In the genomic region with DNA sequence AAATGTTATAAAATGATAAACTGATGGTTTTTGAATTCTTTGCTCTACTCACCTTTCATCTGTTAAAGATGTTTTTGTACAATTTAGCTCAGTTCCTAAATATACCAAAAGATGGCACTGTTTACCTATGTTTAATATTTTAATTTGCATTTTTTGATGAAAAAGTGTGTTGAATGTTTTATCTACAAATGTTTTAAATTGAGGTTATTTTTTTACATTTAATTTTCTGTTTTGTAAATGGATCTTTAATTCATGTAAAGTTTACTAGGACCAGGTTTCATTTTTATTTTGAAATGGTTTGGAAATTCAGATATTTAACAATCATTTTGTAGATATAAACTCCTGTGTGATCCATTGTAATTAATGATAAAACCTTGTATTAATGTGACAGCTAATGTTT, we compare ENCODE assay signal across 8 cellular contexts. TPM values are rescaled to one million over a fixed set of nuclear protein-coding genes. Genes with fewer than 3 reads are reported as not detected.
DNase-seq lines count a peak whose midpoint lies in the region; ATAC-seq and TF ChIP-seq lines count a peak whose summit lies in the region.

No MANE protein-coding gene starts in this region.

- peaks cover 3% of the 10 kb centered on the region for H3K4me1 ChIP-seq in suprapubic skin

- H3K27me3 ChIP-seq in suprapubic skin, result no peaks in the 10 kb centered on the region

- no peak for ATAC-seq in sciatic nerve
- no peak for ATAC-seq in GM19397 (IDR thresholded peaks at IDR 0.05; ENCODE audit: unreplicated experiment)

- H3K36me3 ChIP-seq in suprapubic skin, result no peaks in the 10 kb centered on the region

- intact Hi-C loops in sciatic nerve (cut with DNase I), result no loop called here

- in situ Hi-C loops in GM13977 (cut with MboI; ENCODE audit: low pct_unique_long_range_greater_than_20kb, low sequenced_read_pairs, unreplicated experiment), result loop anchor here (10.0 kb wide), 1 partner anchor 1021 kb away; no protein-coding TSS in a partner anchor

- no peak for TF ChIP-seq POLR2A in suprapubic skin (IDR thresholded peaks at IDR 0.05)

- TF ChIP-seq CTCF in GM13977 (IDR thresholded peaks at IDR 0.05; ENCODE audit: extremely low read depth, insufficient read depth, missing control alignments), result peak; percentile 47
- peak; percentile 54 for TF ChIP-seq CTCF in fibroblast of villous mesenchyme (IDR thresholded peaks at IDR 0.05; ENCODE audit: insufficient read depth, low read depth, low read length)
- peak; percentile 25 to 44 for TF ChIP-seq CTCF in suprapubic skin (IDR thresholded peaks at IDR 0.05)

- no peak overlapping the region for H3K27ac ChIP-seq in suprapubic skin

- no peaks in the 10 kb centered on the region for H3K9me3 ChIP-seq in suprapubic skin

- DNase-seq in AG08395 (ENCODE audit: low spot score) (peak; percentile 49), GM13977 (ENCODE audit: low spot score) (peak; percentile 34), OCI-M1 (lab: John Stamatoyannopoulos, UW) (peak; percentile 76), fibroblast of villous mesenchyme (ENCODE audit: low read depth) (peak; percentile 48), suprapubic skin (ENCODE audit: low spot score in 2 of 2) (no peak), sciatic nerve (ENCODE audit: low spot score) (no peak)
- no peak for DNase-seq in activated effector memory CD4-positive, alpha-beta T cell treated with Interleukin-2 at 50 U/mL for 16 hours

- no peak overlapping the region for H3K4me3 ChIP-seq in fibroblast of villous mesenchyme (ENCODE audit: low read depth, low read length)
- no peak overlapping the region for H3K4me3 ChIP-seq in suprapubic skin

- no peak for TF ChIP-seq EP300 in suprapubic skin (IDR thresholded peaks at IDR 0.05)

RNA-seq across cellular contexts. Expression of gene CDKAL1, which starts 30.0 kb away (rescaled TPM):
- total RNA-seq in fibroblast of villous mesenchyme, result 18.0 and 26.8 TPM in 2 replicates
- 10 to 100 TPM; 10.1 to 22.0 (median 12.5) TPM for total RNA-seq in suprapubic skin
- 20.5 TPM for total RNA-seq in sciatic nerve

Comparison
In these comparisons a context has a peak if more than half of its experiments do, and no peak if none do; other contexts are left out.
1. DNase-seq: peak in AG08395 (single experiment), GM13977 (single experiment), OCI-M1 (single experiment) and fibroblast of villous mesenchyme (single experiment); none in suprapubic skin (0 of 2), activated effector memory CD4-positive, alpha-beta T cell treated with Interleukin-2 at 50 U/mL for 16 hours (single experiment) and sciatic nerve (single experiment).
2. Peak in every context shown above with its lines, with median percentiles within 50 percentile points of each other: CTCF ChIP-seq.